17 cellular contexts compared by ENCODE assay signal in the genomic region with DNA sequence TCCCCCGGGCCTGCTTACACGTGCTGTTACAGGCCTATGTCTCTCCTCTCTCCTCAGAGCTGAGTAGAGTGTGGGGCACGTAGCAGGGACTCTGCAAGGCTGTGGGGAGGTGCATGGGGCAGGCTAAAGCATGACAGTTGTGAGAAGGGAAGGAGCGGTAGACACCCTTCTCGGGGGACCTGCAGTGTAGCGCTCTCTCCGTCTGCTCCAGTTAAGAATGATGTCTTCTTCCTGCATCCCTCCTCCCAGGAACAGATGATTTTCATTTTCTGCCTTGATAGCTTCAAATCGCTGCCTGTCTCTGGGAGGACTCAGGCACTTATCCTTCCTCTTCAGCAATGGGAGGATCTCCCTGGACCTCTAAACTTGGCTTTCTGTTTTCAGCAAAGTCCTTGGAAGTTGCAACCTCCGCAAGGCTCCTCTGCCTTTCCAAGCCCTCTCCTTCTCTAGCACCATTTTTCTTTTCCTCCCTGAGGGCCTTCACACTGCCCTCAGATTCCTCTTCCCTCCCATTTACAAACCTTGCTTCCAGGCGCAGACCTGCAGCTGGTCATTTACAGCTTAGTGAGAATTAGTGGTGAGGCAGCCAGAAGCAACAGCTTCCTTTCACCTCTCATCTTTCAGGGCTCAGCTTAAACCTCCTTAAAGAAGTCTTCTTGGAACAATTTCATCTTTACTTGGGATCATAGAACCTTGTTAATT. TPM values are rescaled to one million over a fixed set of nuclear protein-coding genes. Genes with fewer than 3 reads are reported as not detected.
DNase-seq lines count a peak whose midpoint lies in the region; ATAC-seq, FAIRE-seq and TF ChIP-seq lines count a peak whose summit lies in the region.
"Had no signal": no experiment of that assay in that cellular context is flagged by ENCODE, and none has a peak within 500 bp of the region (broad histone marks: within the 10 kb centered on the region; RNA-seq: fewer than 3 reads in every experiment).

No MANE protein-coding gene starts in this region.

- no TSS peak for BruUV-seq in Panc1 (replicated peaks; lab: Mats Ljungman, UMichigan)

- intact Hi-C loops in Panc1 (cut with micrococcal nuclease; ENCODE audit: unreplicated experiment): no loop called here

- H3K27me3 ChIP-seq in Panc1 (ENCODE audit: control insufficient read depth, insufficient read depth, low read length) (no peaks in the 10 kb centered on the region), skeletal muscle tissue (ENCODE audit: control insufficient read depth in 3 of 3, insufficient read depth in 3 of 3, low read length in 3 of 3) (peaks cover 0 to 3% (median 3%) of the 10 kb centered on the region in 3 donors)
- H3K27me3 ChIP-seq: body of pancreas, gastrocnemius medialis, ovary had no signal

- no peaks in the 10 kb centered on the region for H3K4me1 ChIP-seq in Panc1 (ENCODE audit: control insufficient read depth, insufficient read depth, low read length)
- peaks cover 10 to 12% (median 12%) of the 10 kb centered on the region in 3 donors for H3K4me1 ChIP-seq in skeletal muscle tissue (ENCODE audit: control insufficient read depth in 3 of 3, insufficient read depth in 3 of 3, low read length in 3 of 3)
- H3K4me1 ChIP-seq: body of pancreas, gastrocnemius medialis had no signal

- H3K27ac ChIP-seq in Panc1 (ENCODE audit: low read length) (0 out of 2 replicates have a peak overlapping the region, but pooled peaks have one; percentile 24), skeletal muscle tissue (ENCODE audit: low read depth, low read length) (peak overlapping the region; percentile 50)
- H3K27ac ChIP-seq: body of pancreas, ovary, spleen had no signal

- no peak for TF ChIP-seq CTCF in Panc1 (IDR thresholded peaks at IDR 0.05)

- peak; percentile 9 for FAIRE-seq in GM12892 (lab: Jason Lieb, UNC)

- CTCF ChIA-PET in Panc1 (lab: Charles Lee): no interaction called here

- no peaks in the 10 kb centered on the region for H3K9me3 ChIP-seq in Panc1 (ENCODE audit: control insufficient read depth, insufficient read depth, low read depth, low read length)
- no peaks in the 10 kb centered on the region for H3K9me3 ChIP-seq in skeletal muscle tissue (ENCODE audit: control insufficient read depth in 3 of 3, low read length in 3 of 3)
- H3K9me3 ChIP-seq: body of pancreas, gastrocnemius medialis, ovary, spleen had no signal

- no peak for ATAC-seq in Panc1
- ATAC-seq in left lobe of liver: peak; percentile 8
- ATAC-seq: GM23338 had no signal

- in situ Hi-C loops in Panc1 (cut with HindIII; ENCODE audit: low pct_unique_long_range_greater_than_20kb, low sequenced_read_pairs): no loop called here

- H3K4me3 ChIP-seq in Panc1 (ENCODE audit: low read depth in 2 of 2, low read length in 2 of 2) (no peak overlapping the region), skeletal muscle tissue (ENCODE audit: low read length in 3 of 3) (no peak overlapping the region)
- H3K4me3 ChIP-seq: body of pancreas, gastrocnemius medialis, GM23338, ovary, spleen had no signal

- POLR2A ChIA-PET in Panc1 (lab: Charles Lee): no interaction called here

- H3K36me3 ChIP-seq in Panc1 (ENCODE audit: control insufficient read depth, insufficient read depth, low read length) (no peaks in the 10 kb centered on the region), skeletal muscle tissue (ENCODE audit: control insufficient read depth in 3 of 3, insufficient read depth in 3 of 3, low read length in 3 of 3) (no peaks in the 10 kb centered on the region)
- H3K36me3 ChIP-seq: gastrocnemius medialis, ovary, spleen had no signal

- DNase-seq in GM12892 (ENCODE audit: insufficient read length) (no peak), Panc1 (ENCODE audit: low read depth, low spot score) (no peak), left lobe of liver (ENCODE audit: low spot score) (no peak), ureter (ENCODE audit: low spot score) (no peak), putamen (ENCODE audit: low spot score) (no peak), EL (no peak), NAMALWA (ENCODE audit: low spot score) (no peak)
- DNase-seq: activated CD4-positive, alpha-beta memory T cell treated with anti-CD3 and anti-CD28 coated beads, Interleukin-2, amount 10 ng/mL, durations not matched to agents 7 days and 5 days; activated T-cell treated with anti-CD3 and anti-CD28 coated beads, Interleukin-2, amount 50 U/mL, for 1 hour; DMS79; SHP77; spleen had no signal

- TF ChIP-seq POLR2A in GM12892 (IDR thresholded peaks at IDR 0.05; ENCODE audit: low read depth, low read length): no peak

- no peak overlapping the region for H3K9ac ChIP-seq in skeletal muscle tissue (ENCODE audit: low read depth in 1 of 3, low read length in 3 of 3)

RNA-seq across cellular contexts. Expression of a gene that starts 23.4 kb away (rescaled TPM):
- 12.9 TPM for polyA plus RNA-seq in GM12892 (2012; ENCODE audit: missing spikeins)
- total RNA-seq in Panc1 (2021; ENCODE audit: unreplicated experiment) (132 TPM), left lobe of liver (7.0 TPM), skeletal muscle tissue (13.6 TPM), ureter (37.8 TPM)
- 94.7 TPM for polyA plus RNA-seq in Panc1 (2012; ENCODE audit: insufficient read length)
